In the genomic region with DNA sequence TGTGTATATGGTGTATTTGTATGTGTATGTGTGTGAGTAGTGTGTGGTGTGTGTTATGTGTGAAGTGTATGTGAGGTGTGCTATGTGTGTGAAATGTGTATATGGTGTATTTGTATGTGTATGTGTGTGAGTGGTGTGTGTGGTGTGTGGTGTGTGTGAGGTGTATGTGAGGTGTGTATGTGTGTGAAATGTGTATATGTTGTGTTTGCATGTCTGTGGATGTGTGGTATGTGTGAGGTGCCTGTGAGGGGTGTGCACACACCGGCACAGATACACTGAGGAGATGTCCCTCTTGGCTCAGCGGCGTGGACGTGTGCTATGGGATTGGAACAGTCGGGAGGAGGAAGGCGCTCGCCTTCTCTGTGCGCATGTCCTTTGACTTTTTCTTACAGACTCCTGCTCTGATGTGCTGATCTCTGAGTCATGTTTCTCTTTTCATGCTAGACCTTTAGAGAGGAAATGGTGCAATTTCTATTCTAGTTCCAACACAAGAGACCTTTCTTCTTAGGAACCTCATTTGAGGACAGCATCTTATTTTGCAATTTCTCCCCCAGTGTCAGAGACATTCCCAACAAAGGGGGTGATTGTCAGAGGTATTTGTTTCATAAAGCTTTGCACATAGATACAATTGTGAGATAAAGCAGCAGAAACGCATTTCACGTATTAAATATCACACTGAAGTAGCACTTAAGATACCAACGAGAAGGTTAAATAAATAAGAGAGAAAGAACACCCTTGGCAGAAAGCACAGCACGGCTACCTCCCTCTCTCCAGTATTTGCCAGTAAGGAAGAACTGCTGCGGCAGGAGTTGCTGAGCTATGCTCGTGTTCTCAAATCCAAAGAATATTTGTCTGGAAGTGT, we compare ENCODE assay signal across 8 cellular contexts. TPM values are rescaled to one million over a fixed set of nuclear protein-coding genes. Genes with fewer than 3 reads are reported as not detected.
DNase-seq lines count a peak whose midpoint lies in the region; ATAC-seq and TF ChIP-seq lines count a peak whose summit lies in the region.

No MANE protein-coding gene starts in this region.

- in situ Hi-C loops in brain microvascular endothelial cell (cut with HindIII; ENCODE audit: low pct_ligation_motif_present, low sequenced_read_pairs), result loop anchor here (10.0 kb wide), 1 partner anchor 84 kb away; no protein-coding TSS in a partner anchor

- no peaks in the 10 kb centered on the region for H3K27me3 ChIP-seq in brain microvascular endothelial cell (replicated peaks)

- H3K4me3 ChIP-seq in brain microvascular endothelial cell (ENCODE audit: low read depth, low read length) (peak overlapping the region; percentile 6), mesodermal cell (ENCODE audit: extremely low read depth, insufficient read depth, low read length, poor library complexity, severe bottlenecking) (no peak overlapping the region)

- no peak for TF ChIP-seq CTCF in brain microvascular endothelial cell (IDR thresholded peaks at IDR 0.05; ENCODE audit: low read depth, low read length, missing control alignments)

- H3K27ac ChIP-seq in brain microvascular endothelial cell (peak overlapping the region; percentile 77), mesodermal cell (ENCODE audit: low read depth, low read length, severe bottlenecking) (peak overlapping the region; percentile 89)

- ATAC-seq in left lobe of liver, result no peak

- H3K9me3 ChIP-seq in mesodermal cell (ENCODE audit: control insufficient read depth, low read length), result no peaks in the 10 kb centered on the region

- H3K36me3 ChIP-seq in brain microvascular endothelial cell (replicated peaks) (no peaks in the 10 kb centered on the region), mesodermal cell (ENCODE audit: control insufficient read depth, insufficient read depth, low read length) (no peaks in the 10 kb centered on the region)

- DNase-seq in activated CD4-positive, alpha-beta T cell treated with anti-CD3 and anti-CD28 coated beads for 48 hours, result peak; percentile 40
- no peak for DNase-seq in activated CD4-positive, alpha-beta T cell treated with anti-CD3 and anti-CD28 coated beads for 1 hour
- peak; percentile 94 for DNase-seq in NCI-H460 (ENCODE audit: extremely low read depth, low read depth)
- peak; percentile 83 for DNase-seq in brain microvascular endothelial cell
- DNase-seq in left lobe of liver (ENCODE audit: low spot score), result no peak
- DNase-seq in ecto neural progenitor cell (ENCODE audit: low spot score), result no peak
- DNase-seq in central memory CD4-positive, alpha-beta T cell, result no peak

- 79 to 84% methylated on average over 6 to 8 of the region's 14 CpGs for WGBS in mesodermal cell (ENCODE audit: insufficient coverage in 2 of 2), 2 experiments

- peaks cover 3% of the 10 kb centered on the region for H3K4me1 ChIP-seq in mesodermal cell (ENCODE audit: control insufficient read depth, insufficient read depth, low read length, poor library complexity, severe bottlenecking)

RNA-seq across cellular contexts. Expression of a gene that starts 11.3 kb away (rescaled TPM):
- 26.5 and 31.3 TPM in 2 replicates for total RNA-seq in NCI-H460 (2014; rRNA removed; shearing (Covaris generic))
- 14.6 and 22.4 TPM in 2 replicates for polyA plus RNA-seq in NCI-H460 (2014; cell fraction: nucleus; rRNA removed)
- 44.9 TPM for polyA plus RNA-seq in mesodermal cell (2013, experiment 1 of 2)
- 37.7 TPM for polyA plus RNA-seq in mesodermal cell (2013, experiment 2 of 2)
- 0.60 TPM for total RNA-seq in left lobe of liver

Comparison
In these comparisons a context has a peak if more than half of its experiments do, and no peak if none do; other contexts are left out.
1. DNase-seq: peak in activated CD4-positive, alpha-beta T cell treated with anti-CD3 and anti-CD28 coated beads for 48 hours (single experiment), NCI-H460 (single experiment) and brain microvascular endothelial cell (single experiment); none in activated CD4-positive, alpha-beta T cell treated with anti-CD3 and anti-CD28 coated beads for 1 hour (single experiment), left lobe of liver (single experiment), ecto neural progenitor cell (single experiment) and central memory CD4-positive, alpha-beta T cell (single experiment).
2. RNA of a gene that starts 11.3 kb away (total RNA-seq): 26.5 to 31.3 TPM in NCI-H460; 0.60 TPM in left lobe of liver (single experiment); every median in the first group is over 10 times any median in the second.